ENCODE assay signal across 8 cellular contexts in the genomic region with DNA sequence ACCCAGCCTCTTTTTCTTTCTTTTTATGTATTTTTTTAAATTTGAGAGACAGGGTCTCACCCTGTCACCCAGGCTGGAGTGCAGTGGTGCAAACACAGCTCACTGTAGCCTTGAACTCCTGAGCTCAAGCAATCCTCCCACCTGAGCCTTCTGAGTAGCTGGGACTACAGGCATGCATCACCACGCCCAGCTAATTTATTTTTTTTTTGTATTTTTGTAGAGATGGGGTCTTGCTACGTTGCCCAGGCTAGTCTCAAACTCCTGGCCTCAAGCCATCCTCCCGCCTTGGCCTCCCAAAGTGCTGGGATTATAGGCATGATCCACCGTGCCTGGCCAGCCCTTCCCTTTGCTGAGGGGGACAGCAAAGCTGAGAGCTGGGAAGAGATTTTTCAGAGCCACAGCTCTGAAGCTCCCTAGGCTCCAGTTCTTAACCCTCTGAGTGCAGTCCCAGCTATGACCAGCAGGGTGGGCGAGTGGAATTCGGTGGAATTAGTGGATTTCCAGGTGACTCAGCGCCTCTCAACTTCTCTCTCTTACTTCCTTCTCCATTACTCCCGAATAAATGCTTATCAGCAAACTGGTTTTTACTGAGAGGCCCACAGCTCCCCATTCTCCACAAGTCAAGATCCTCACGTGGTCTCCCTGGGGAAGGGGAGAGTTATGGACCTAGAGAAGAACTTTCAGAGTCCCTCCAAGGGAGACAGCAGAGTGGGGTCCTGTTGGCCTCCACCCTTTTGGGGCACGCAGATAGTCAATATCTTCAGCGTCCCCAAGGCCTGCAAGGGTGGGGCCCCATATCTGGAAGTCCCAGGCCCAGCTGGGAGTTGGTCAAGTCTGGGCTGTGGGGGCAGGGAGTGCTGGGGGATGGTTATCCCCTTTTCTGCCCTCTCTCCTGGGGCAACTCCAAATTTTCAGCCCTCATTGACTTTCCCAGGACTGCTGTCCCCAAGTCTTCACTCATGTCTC. TPM values are rescaled to one million over a fixed set of nuclear protein-coding genes. Genes with fewer than 3 reads are reported as not detected.
DNase-seq lines count a peak whose midpoint lies in the region; ATAC-seq and TF ChIP-seq lines count a peak whose summit lies in the region.

No MANE protein-coding gene starts in this region.

- TF ChIP-seq CTCF in gastroesophageal sphincter (IDR thresholded peaks at IDR 0.05) (peak in 3 of 4 experiments; percentile 89 to 94 (median 90)), suprapubic skin (IDR thresholded peaks at IDR 0.05) (peak; percentile 78 to 91)

- peaks cover 4% of the 10 kb centered on the region for H3K36me3 Mint-ChIP-seq in activated naive CD4-positive, alpha-beta T cell treated with anti-CD3 and anti-CD28 coated beads, Interleukin-2, amount 10 ng/mL, durations not matched to agents 7 days and 5 days

- H3K27me3 ChIP-seq in SJCRH30 (no peaks in the 10 kb centered on the region), gastroesophageal sphincter (no peaks in the 10 kb centered on the region), suprapubic skin (no peaks in the 10 kb centered on the region)

- CTCF ChIA-PET in activated naive CD4-positive, alpha-beta T cell treated with anti-CD3 and anti-CD28 coated beads, Interleukin-2, amount 10 ng/mL, durations not matched to agents 7 days and 5 days (lab: Charles Lee): interaction anchor here (0.6 to 2.9 kb wide), 31 partner anchors 10 to 325 kb away, joined by 3 to 23 read pairs (median 3); a partner anchor contains a TSS

- peak overlapping the region; percentile 84 for H3K4me3 Mint-ChIP-seq in activated naive CD4-positive, alpha-beta T cell treated with anti-CD3 and anti-CD28 coated beads, Interleukin-2, amount 10 ng/mL, durations not matched to agents 7 days and 5 days

- no peak overlapping the region for H3K27ac Mint-ChIP-seq in activated naive CD4-positive, alpha-beta T cell treated with anti-CD3 and anti-CD28 coated beads, Interleukin-2, amount 10 ng/mL, durations not matched to agents 7 days and 5 days

- 9 to 17% methylated on average over 6 to 8 of the region's 11 CpGs for WGBS in gastroesophageal sphincter (ENCODE audit: low coverage in 1 of 2), 2 donors
- 16% methylated on average over 9 of the region's 11 CpGs for WGBS in suprapubic skin

- H3K9me3 ChIP-seq in SJCRH30 (replicated peaks) (no peaks in the 10 kb centered on the region), gastroesophageal sphincter (no peaks in the 10 kb centered on the region), suprapubic skin (no peaks in the 10 kb centered on the region)

- peak; percentile 26 for ATAC-seq in gastroesophageal sphincter
- ATAC-seq in GM21528 (IDR thresholded peaks at IDR 0.05; ENCODE audit: low FRiP score, unreplicated experiment): no peak

- TF ChIP-seq EP300 in gastroesophageal sphincter (IDR thresholded peaks at IDR 0.05) (no peak), suprapubic skin (IDR thresholded peaks at IDR 0.05) (no peak)

- DNase-seq in DMS79 treated with DMSO at 0.1 percent for 48 hours (lab: John Stamatoyannopoulos, UW) (peak; percentile 74), M059J (ENCODE audit: low read depth) (peak; percentile 93), SJCRH30 (peak; percentile 85 to 94), nucleus accumbens (lab: John Stamatoyannopoulos, UW) (peak in 50 of 56 donors; percentile 3 to 89 (median 46)), suprapubic skin (ENCODE audit: low spot score in 2 of 2) (peak; percentile 88 to 91)
- peak; percentile 79 for DNase-seq in activated naive CD4-positive, alpha-beta T cell treated with anti-CD3 and anti-CD28 coated beads, Interleukin-2, amount 10 ng/mL, durations not matched to agents 7 days and 5 days

- H3K4me1 ChIP-seq in SJCRH30 (peaks cover 2% of the 10 kb centered on the region; the same call in 1 of the 2 replicates), gastroesophageal sphincter (peaks cover 0 to 56% (median 9%) of the 10 kb centered on the region in 3 donors), suprapubic skin (peaks cover 42% of the 10 kb centered on the region)

- H3K9me3 Mint-ChIP-seq in activated naive CD4-positive, alpha-beta T cell treated with anti-CD3 and anti-CD28 coated beads, Interleukin-2, amount 10 ng/mL, durations not matched to agents 7 days and 5 days: no peaks in the 10 kb centered on the region

- peaks cover 34% of the 10 kb centered on the region for H3K27me3 Mint-ChIP-seq in activated naive CD4-positive, alpha-beta T cell treated with anti-CD3 and anti-CD28 coated beads, Interleukin-2, amount 10 ng/mL, durations not matched to agents 7 days and 5 days

- H3K4me3 ChIP-seq in SJCRH30 (no peak overlapping the region), gastroesophageal sphincter (peak overlapping the region; percentile 41 to 63), suprapubic skin (peak overlapping the region; percentile 76)

- H3K36me3 ChIP-seq in SJCRH30 (no peaks in the 10 kb centered on the region), gastroesophageal sphincter (peaks cover 0 to 5% of the 10 kb centered on the region in 2 donors), suprapubic skin (no peaks in the 10 kb centered on the region)

- peaks cover 32% of the 10 kb centered on the region for H3K4me1 Mint-ChIP-seq in activated naive CD4-positive, alpha-beta T cell treated with anti-CD3 and anti-CD28 coated beads, Interleukin-2, amount 10 ng/mL, durations not matched to agents 7 days and 5 days

- no peak for TF ChIP-seq POLR2A in gastroesophageal sphincter (IDR thresholded peaks at IDR 0.05)
- TF ChIP-seq POLR2A in suprapubic skin (IDR thresholded peaks at IDR 0.05): no peak

- H3K27ac ChIP-seq in SJCRH30 (no peak overlapping the region), gastroesophageal sphincter (peak overlapping the region; percentile 62 to 95 (median 91)), suprapubic skin (peak overlapping the region; percentile 97)

RNA-seq across cellular contexts. Expression of a gene that starts 1.2 kb away (rescaled TPM):
- 109 and 135 TPM in 2 replicates for total RNA-seq in M059J (2014; rRNA removed; shearing (Covaris generic))
- total RNA-seq in SJCRH30 (2014; rRNA removed; shearing (Covaris generic)): 3.8 and 6.6 TPM in 2 replicates
- 100 to 1,000 TPM; 146 to 209 (median 164) TPM for total RNA-seq in gastroesophageal sphincter
- total RNA-seq in suprapubic skin: 100 to 1,000 TPM; 117 to 172 (median 142) TPM

RNA-seq across cellular contexts. Expression of a gene that starts 2.5 kb away (rescaled TPM):
- total RNA-seq in M059J (2014; rRNA removed; shearing (Covaris generic)): 0.10 and 0.67 TPM in 2 replicates
- 0.13 and 0.32 TPM in 2 replicates for total RNA-seq in SJCRH30 (2014; rRNA removed; shearing (Covaris generic))
- total RNA-seq in gastroesophageal sphincter (1 to 10 TPM; 4.7 to 9.4 (median 5.9) TPM), suprapubic skin (1 to 10 TPM in 1 of 4 donors, under 1 TPM in 3; 0.30 to 1.2 (median 0.71) TPM)

RNA-seq across cellular contexts. Expression of a gene that starts 20.2 kb away (rescaled TPM):
- 15.9 and 19.8 TPM in 2 replicates for total RNA-seq in M059J (2014; rRNA removed; shearing (Covaris generic))
- total RNA-seq in SJCRH30 (2014; rRNA removed; shearing (Covaris generic)): 29.7 and 35.6 TPM in 2 replicates
- 10 to 100 TPM; 22.1 to 30.2 (median 26.4) TPM for total RNA-seq in gastroesophageal sphincter
- total RNA-seq in suprapubic skin: 10 to 100 TPM; 16.4 to 29.8 (median 19.1) TPM

RNA-seq across cellular contexts. Expression of a gene that starts 38.5 kb away (rescaled TPM):
- total RNA-seq in M059J (2014; rRNA removed; shearing (Covaris generic)): 20.0 and 22.0 TPM in 2 replicates
- total RNA-seq in SJCRH30 (2014; rRNA removed; shearing (Covaris generic)): 4.4 and 5.3 TPM in 2 replicates
- total RNA-seq in gastroesophageal sphincter (10 to 100 TPM; 16.6 to 22.1 (median 18.9) TPM), suprapubic skin (10 to 100 TPM in 3 of 4 donors, 1 to 10 TPM in 1; 8.5 to 33.9 (median 20.6) TPM)

RNA-seq across cellular contexts. Expression of a gene that starts 51.2 kb away (rescaled TPM):
- 2.3 and 2.6 TPM in 2 replicates for total RNA-seq in M059J (2014; rRNA removed; shearing (Covaris generic))
- total RNA-seq in SJCRH30 (2014; rRNA removed; shearing (Covaris generic)): 2.9 and 4.0 TPM in 2 replicates
- total RNA-seq in gastroesophageal sphincter (10 to 100 TPM in 1 of 4 donors, 1 to 10 TPM in 3; 4.5 to 12.7 (median 6.7) TPM), suprapubic skin (1 to 10 TPM; 4.1 to 7.3 (median 4.8) TPM)

Comparison
In these comparisons a context has a peak if more than half of its experiments do, and no peak if none do; other contexts are left out.
1. RNA of a gene that starts 1.2 kb away (total RNA-seq): 146 to 209 TPM in gastroesophageal sphincter, 117 to 172 TPM in suprapubic skin and 109 to 135 TPM in M059J; 3.8 to 6.6 TPM in SJCRH30; every median in the first group is over 10 times any median in the second.
2. Peak in every context shown above with its lines, with median percentiles within 50 percentile points of each other: DNase-seq.